31 cellular contexts compared by ENCODE assay signal in the genomic region with DNA sequence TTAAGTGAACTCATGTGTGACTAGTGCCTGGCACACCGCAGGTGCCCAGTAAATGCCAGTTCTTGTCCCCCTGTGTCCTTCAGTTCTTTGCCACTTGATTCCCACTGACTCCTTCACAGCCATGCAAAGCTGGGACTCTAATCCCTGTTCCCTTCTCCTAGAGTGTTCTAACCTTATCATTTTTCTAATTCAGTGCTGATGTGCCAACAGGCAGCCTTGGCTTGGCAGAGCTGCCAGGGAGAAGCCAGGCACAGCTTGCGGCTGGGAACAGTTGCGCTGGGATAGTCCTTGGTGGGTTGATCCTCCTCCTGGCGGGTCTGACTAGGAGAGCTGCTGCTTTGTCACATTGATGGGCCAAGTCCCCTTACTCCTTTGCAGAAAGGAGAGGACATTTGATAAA.
"Had no signal": no experiment of that assay in that cellular context is flagged by ENCODE, and none has a peak within 500 bp of the region (broad histone marks: within the 10 kb centered on the region; RNA-seq: fewer than 3 reads in every experiment).

No MANE protein-coding gene starts in this region.

- DNase-seq: activated CD4-positive, alpha-beta memory T cell treated with anti-CD3 and anti-CD28 coated beads, Interleukin-2, amount 10 ng/mL, durations not matched to agents 7 days and 5 days; activated CD4-positive, alpha-beta T cell treated with anti-CD3 and anti-CD28 coated beads for 1 hour; activated CD4-positive, alpha-beta T cell treated with anti-CD3 and anti-CD28 coated beads for 4 hours; activated CD4-positive, alpha-beta T cell treated with anti-CD3 and anti-CD28 coated beads, Interleukin-2, amount 10 ng/mL, durations not matched to agents 7 days and 5 days; activated CD4-positive, alpha-beta T cell treated with anti-CD3 and anti-CD28 coated beads, Interleukin-2, amount 50 U/mL, for 4 hours; activated effector memory CD4-positive, alpha-beta T cell treated with anti-CD3 and anti-CD28 coated beads, Interleukin-2, amount 50 U/mL, for 16 hours; activated naive CD4-positive, alpha-beta T cell treated with anti-CD3 and anti-CD28 coated beads for 36 hours; activated naive CD8-positive, alpha-beta T cell treated with anti-CD3 and anti-CD28 coated beads for 36 hours; activated naive CD8-positive, alpha-beta T cell treated with anti-CD3 and anti-CD28 coated beads, Interleukin-2, amount 50 U/mL, for 24 hours; activated T-cell treated with anti-CD3 and anti-CD28 coated beads, Interleukin-2, amount 50 U/mL, for 4 hours; adrenal gland; aorta; body of pancreas; cerebellar nuclear complex; effector memory CD4-positive, alpha-beta T cell; endodermal cell; foreskin keratinocyte; gastrocnemius medialis; glutamatergic neuron; heart left ventricle; T-helper 1 cell; T-helper 17 cell had no signal

- H3K9me3 Mint-ChIP-seq: activated CD4-positive, alpha-beta T cell treated with anti-CD3 and anti-CD28 coated beads, Interleukin-2, amount 10 ng/mL, durations not matched to agents 7 days and 5 days; activated naive CD4-positive, alpha-beta T cell treated with anti-CD3 and anti-CD28 coated beads for 36 hours; activated naive CD4-positive, alpha-beta T cell treated with anti-CD3 and anti-CD28 coated beads, Interleukin-2, amount 50 U/mL, for 24 hours; activated naive CD8-positive, alpha-beta T cell treated with anti-CD3 and anti-CD28 coated beads for 36 hours; dendritic cell treated with granulocyte-macrophage colony-stimulating factor and Interleukin-4, amounts not matched to agents 40 ng/mL and 50 ng/mL, for 4 days; endodermal cell; T-helper 2 cell treated with Interferon-gamma antibody and Interleukin-4, amounts not matched to agents 5 μg/mL and 100 μg/mL, for 36 hours had no signal

- H3K27me3 ChIP-seq: adrenal gland, body of pancreas, foreskin keratinocyte, gastrocnemius medialis, heart left ventricle had no signal

- H3K4me3 Mint-ChIP-seq: activated CD4-positive, alpha-beta memory T cell treated with anti-CD3 and anti-CD28 coated beads, Interleukin-2, amount 10 ng/mL, durations not matched to agents 7 days and 5 days; activated CD4-positive, alpha-beta T cell treated with anti-CD3 and anti-CD28 coated beads, Interleukin-2, amount 10 ng/mL, durations not matched to agents 7 days and 5 days; activated naive CD4-positive, alpha-beta T cell treated with anti-CD3 and anti-CD28 coated beads for 36 hours; activated naive CD4-positive, alpha-beta T cell treated with anti-CD3 and anti-CD28 coated beads, Interleukin-2, amount 50 U/mL, for 24 hours; activated naive CD8-positive, alpha-beta T cell treated with anti-CD3 and anti-CD28 coated beads for 36 hours; activated naive CD8-positive, alpha-beta T cell treated with anti-CD3 and anti-CD28 coated beads, Interleukin-2, amount 50 U/mL, for 24 hours; activated T-cell treated with anti-CD3 and anti-CD28 coated beads, Interleukin-2, amount 50 U/mL, for 4 hours; activated T-helper 17 cell treated with anti-CD3 and anti-CD28 coated beads, Interleukin-2, amount 50 U/mL, for 72 hours; dendritic cell treated with granulocyte-macrophage colony-stimulating factor and Interleukin-4, amounts not matched to agents 40 ng/mL and 50 ng/mL, for 4 days; endodermal cell; T-helper 17 cell; T-helper 2 cell treated with Interferon-gamma antibody and Interleukin-4, amounts not matched to agents 5 μg/mL and 100 μg/mL, for 36 hours; WTC11 had no signal

- H3K27me3 Mint-ChIP-seq: activated CD4-positive, alpha-beta memory T cell treated with anti-CD3 and anti-CD28 coated beads, Interleukin-2, amount 10 ng/mL, durations not matched to agents 7 days and 5 days; activated CD4-positive, alpha-beta T cell treated with anti-CD3 and anti-CD28 coated beads, Interleukin-2, amount 10 ng/mL, durations not matched to agents 7 days and 5 days; dendritic cell treated with granulocyte-macrophage colony-stimulating factor and Interleukin-4, amounts not matched to agents 40 ng/mL and 50 ng/mL, for 4 days had no signal

- H3K27ac ChIP-seq: adrenal gland, body of pancreas, coronary artery, foreskin keratinocyte, gastrocnemius medialis, heart left ventricle, VCaP had no signal

- H3K4me3 ChIP-seq: adrenal gland, body of pancreas, coronary artery, dorsolateral prefrontal cortex, gastrocnemius medialis, heart left ventricle had no signal

- H3K4me1 Mint-ChIP-seq: activated CD4-positive, alpha-beta memory T cell treated with anti-CD3 and anti-CD28 coated beads, Interleukin-2, amount 10 ng/mL, durations not matched to agents 7 days and 5 days; activated CD4-positive, alpha-beta T cell treated with anti-CD3 and anti-CD28 coated beads, Interleukin-2, amount 10 ng/mL, durations not matched to agents 7 days and 5 days; activated naive CD4-positive, alpha-beta T cell treated with anti-CD3 and anti-CD28 coated beads, Interleukin-2, amount 50 U/mL, for 24 hours; activated naive CD8-positive, alpha-beta T cell treated with anti-CD3 and anti-CD28 coated beads for 36 hours; activated naive CD8-positive, alpha-beta T cell treated with anti-CD3 and anti-CD28 coated beads, Interleukin-2, amount 50 U/mL, for 24 hours; activated T-helper 17 cell treated with anti-CD3 and anti-CD28 coated beads, Interleukin-2, amount 50 U/mL, for 72 hours; T-helper 17 cell had no signal

- H3K4me1 ChIP-seq: adrenal gland, body of pancreas, foreskin keratinocyte, gastrocnemius medialis, heart left ventricle had no signal

- ATAC-seq: activated naive CD8-positive, alpha-beta T cell treated with anti-CD3 and anti-CD28 coated beads, Interleukin-2, amount 50 U/mL, for 24 hours; activated T-cell treated with anti-CD3 and anti-CD28 coated beads, Interleukin-2, amount 50 U/mL, for 4 hours; activated T-helper 17 cell treated with anti-CD3 and anti-CD28 coated beads, Interleukin-2, amount 50 U/mL, for 72 hours; body of pancreas; esophagus mucosa; foreskin keratinocyte; gastrocnemius medialis; T-helper 17 cell; WTC11 had no signal

- H3K9me3 ChIP-seq: adrenal gland, body of pancreas, gastrocnemius medialis had no signal

- H3K36me3 Mint-ChIP-seq: activated naive CD4-positive, alpha-beta T cell treated with anti-CD3 and anti-CD28 coated beads, Interleukin-2, amount 50 U/mL, for 24 hours; activated naive CD8-positive, alpha-beta T cell treated with anti-CD3 and anti-CD28 coated beads for 36 hours; WTC11 had no signal

- H3K27ac Mint-ChIP-seq: activated CD4-positive, alpha-beta memory T cell treated with anti-CD3 and anti-CD28 coated beads, Interleukin-2, amount 10 ng/mL, durations not matched to agents 7 days and 5 days; activated CD4-positive, alpha-beta T cell treated with anti-CD3 and anti-CD28 coated beads, Interleukin-2, amount 10 ng/mL, durations not matched to agents 7 days and 5 days; activated naive CD4-positive, alpha-beta T cell treated with anti-CD3 and anti-CD28 coated beads for 36 hours; activated naive CD4-positive, alpha-beta T cell treated with anti-CD3 and anti-CD28 coated beads, Interleukin-2, amount 50 U/mL, for 24 hours; activated naive CD8-positive, alpha-beta T cell treated with anti-CD3 and anti-CD28 coated beads for 36 hours; activated naive CD8-positive, alpha-beta T cell treated with anti-CD3 and anti-CD28 coated beads, Interleukin-2, amount 50 U/mL, for 24 hours; activated T-helper 17 cell treated with anti-CD3 and anti-CD28 coated beads, Interleukin-2, amount 50 U/mL, for 72 hours; dendritic cell treated with granulocyte-macrophage colony-stimulating factor and Interleukin-4, amounts not matched to agents 40 ng/mL and 50 ng/mL, for 4 days; endodermal cell; T-helper 17 cell; T-helper 2 cell treated with Interferon-gamma antibody and Interleukin-4, amounts not matched to agents 5 μg/mL and 100 μg/mL, for 36 hours; WTC11 had no signal

- H3K36me3 ChIP-seq: adrenal gland, gastrocnemius medialis, heart left ventricle had no signal
